In the genomic region with DNA sequence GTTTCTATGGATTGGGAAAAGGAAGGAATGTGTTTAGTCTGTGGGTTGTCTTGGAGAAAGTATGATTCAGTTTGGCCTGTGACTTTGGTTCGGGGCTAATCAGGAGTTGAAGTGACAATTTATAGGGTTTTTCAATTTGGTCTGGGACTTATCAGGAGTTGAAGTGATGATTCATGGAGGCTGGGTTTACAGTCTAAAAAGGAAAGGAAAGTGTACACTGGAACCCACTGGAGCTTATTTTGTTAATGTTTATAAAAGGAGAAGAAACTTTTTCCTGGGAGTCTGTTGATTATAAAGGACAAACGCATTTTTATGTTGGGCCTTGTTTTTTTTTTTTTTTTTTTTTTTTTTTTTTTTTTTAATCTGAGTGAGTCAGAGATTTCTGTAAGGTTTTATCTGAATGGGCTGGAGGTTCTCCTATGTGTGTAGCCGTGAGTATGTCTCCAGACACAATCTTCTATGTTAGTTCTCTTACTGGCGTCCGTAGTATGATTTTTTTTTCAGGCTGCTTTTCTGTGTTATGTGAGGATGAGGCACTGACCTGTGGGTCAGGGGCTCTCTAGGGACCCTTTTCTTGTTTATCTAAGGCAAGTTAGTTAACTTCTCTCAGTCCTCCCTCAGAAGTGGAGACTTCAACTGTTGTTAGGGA, we compare ENCODE assay signal across 28 cellular contexts. TPM values are rescaled to one million over a fixed set of nuclear protein-coding genes. Genes with fewer than 3 reads are reported as not detected.
DNase-seq lines count a peak whose midpoint lies in the region; ATAC-seq and TF ChIP-seq lines count a peak whose summit lies in the region.
"Had no signal": no experiment of that assay in that cellular context is flagged by ENCODE, and none has a peak within 500 bp of the region (broad histone marks: within the 10 kb centered on the region; RNA-seq: fewer than 3 reads in every experiment).

No MANE protein-coding gene starts in this region.

- H3K4me3 Mint-ChIP-seq in Calu3 (ENCODE audit: low read depth, unreplicated experiment) = peak overlapping the region; percentile 14
- peak overlapping the region; percentile 54 for H3K4me3 Mint-ChIP-seq in nephron progenitor cell
- H3K4me3 Mint-ChIP-seq: activated CD4-positive, alpha-beta T cell treated with anti-CD3 and anti-CD28 coated beads, Interleukin-2, amount 10 ng/mL, durations not matched to agents 7 days and 5 days; activated naive CD8-positive, alpha-beta T cell; endodermal cell; HFFc6; memory B cell; naive B cell; T-helper 2 cell treated with Interferon-gamma antibody and Interleukin-4, amounts not matched to agents 5 μg/mL and 100 μg/mL, for 36 hours had no signal

- 36 to 51% methylated on average over 5 of the region's 5 CpGs for WGBS in gastroesophageal sphincter (ENCODE audit: low coverage in 1 of 2), 2 donors
- WGBS in body of pancreas, 2 donors = 59 to 62% methylated on average over 5 of the region's 5 CpGs
- WGBS in ovary, 3 donors = 28 to 42% (median 37%) methylated on average over 5 of the region's 5 CpGs

- peaks cover 8% of the 10 kb centered on the region for H3K36me3 Mint-ChIP-seq in Calu3 (ENCODE audit: insufficient read depth, unreplicated experiment)
- H3K36me3 Mint-ChIP-seq in nephron progenitor cell (ENCODE audit: low read depth) = peaks cover 10% of the 10 kb centered on the region
- H3K36me3 Mint-ChIP-seq: activated naive CD8-positive, alpha-beta T cell; memory B cell; naive B cell had no signal

- ATAC-seq in gastroesophageal sphincter (no peak), body of pancreas (no peak), HG03139 (IDR thresholded peaks at IDR 0.05; ENCODE audit: unreplicated experiment) (no peak)
- ATAC-seq: right lobe of liver had no signal

- H3K4me3 ChIP-seq in fibroblast of villous mesenchyme (ENCODE audit: low read depth, low read length) = no peak overlapping the region
- H3K4me3 ChIP-seq in gastroesophageal sphincter = no peak overlapping the region
- H3K4me3 ChIP-seq in body of pancreas = no peak overlapping the region
- no peak overlapping the region for H3K4me3 ChIP-seq in ovary
- H3K4me3 ChIP-seq: esophagus squamous epithelium, pancreas, right lobe of liver had no signal

- no TSS peak for BruUV-seq in Calu3 (replicated peaks; lab: Mats Ljungman, UMichigan)

- TF ChIP-seq EP300 in gastroesophageal sphincter (IDR thresholded peaks at IDR 0.05) = no peak
- TF ChIP-seq EP300 in ovary (IDR thresholded peaks at IDR 0.05) = no peak

- no peaks in the 10 kb centered on the region for H3K4me1 ChIP-seq in gastroesophageal sphincter
- peaks cover 3% of the 10 kb centered on the region for H3K4me1 ChIP-seq in body of pancreas
- no peaks in the 10 kb centered on the region for H3K4me1 ChIP-seq in ovary (ENCODE audit: insufficient read depth)
- H3K4me1 ChIP-seq: esophagus squamous epithelium, right lobe of liver had no signal

- no peak for TF ChIP-seq CTCF in Calu3 (IDR thresholded peaks at IDR 0.05; ENCODE audit: unreplicated experiment)
- no peak for TF ChIP-seq CTCF in fibroblast of villous mesenchyme (IDR thresholded peaks at IDR 0.05; ENCODE audit: insufficient read depth, low read depth, low read length)
- no peak for TF ChIP-seq CTCF in nephron progenitor cell (IDR thresholded peaks at IDR 0.05)
- no peak for TF ChIP-seq CTCF in gastroesophageal sphincter (IDR thresholded peaks at IDR 0.05)
- TF ChIP-seq CTCF in body of pancreas (IDR thresholded peaks at IDR 0.05) = no peak
- no peak for TF ChIP-seq CTCF in ovary (IDR thresholded peaks at IDR 0.05)

- H3K27ac Mint-ChIP-seq in Calu3 (ENCODE audit: unreplicated experiment) = peak overlapping the region; percentile 75
- H3K27ac Mint-ChIP-seq in nephron progenitor cell = peak overlapping the region; percentile 82
- H3K27ac Mint-ChIP-seq: activated CD4-positive, alpha-beta T cell treated with anti-CD3 and anti-CD28 coated beads, Interleukin-2, amount 10 ng/mL, durations not matched to agents 7 days and 5 days; activated naive CD8-positive, alpha-beta T cell; activated T-helper 2 cell treated with anti-CD3 and anti-CD28 coated beads, Interferon-gamma antibody, Interleukin-2, Interleukin-4, amounts not matched to agents 10 μg/mL and 5 μg/mL and 100 μg/mL, durations not matched to agents 14 hours and 24 hours and 36 hours; endodermal cell; HFFc6; memory B cell; T-helper 2 cell treated with Interferon-gamma antibody and Interleukin-4, amounts not matched to agents 5 μg/mL and 100 μg/mL, for 36 hours had no signal

- intact Hi-C loops in Calu3 (cut with micrococcal nuclease; ENCODE audit: unreplicated experiment) = no loop called here
- intact Hi-C loops in body of pancreas (cut with DNase I) = no loop called here
- intact Hi-C loops in ovary (cut with DNase I) = no loop called here

- TF ChIP-seq POLR2A in gastroesophageal sphincter (IDR thresholded peaks at IDR 0.05) (no peak), body of pancreas (IDR thresholded peaks at IDR 0.05) (no peak), ovary (IDR thresholded peaks at IDR 0.05) (no peak)

- H3K9me3 ChIP-seq in gastroesophageal sphincter (no peaks in the 10 kb centered on the region), body of pancreas (no peaks in the 10 kb centered on the region), ovary (no peaks in the 10 kb centered on the region)
- H3K9me3 ChIP-seq: esophagus squamous epithelium, pancreas, right lobe of liver had no signal

- H3K27me3 ChIP-seq in gastroesophageal sphincter (no peaks in the 10 kb centered on the region), body of pancreas (no peaks in the 10 kb centered on the region), ovary (no peaks in the 10 kb centered on the region)
- H3K27me3 ChIP-seq: esophagus squamous epithelium, pancreas had no signal

- DNase-seq in Calu3 (no peak), astrocyte of the hippocampus (ENCODE audit: low read depth, low spot score) (peak; percentile 20), fibroblast of villous mesenchyme (ENCODE audit: low read depth) (peak; percentile 45), nephron progenitor cell (peak; percentile 24), body of pancreas (no peak), ovary (no peak)
- DNase-seq: activated CD4-positive, alpha-beta T cell treated with anti-CD3 and anti-CD28 coated beads, Interleukin-2, amount 10 ng/mL, durations not matched to agents 7 days and 5 days; aorta; EL; endodermal cell; esophagus squamous epithelium; HFFc6; naive B cell; NCI-H1105 treated with DMSO at 0.1 percent for 48 hours; NCI-H2081; NCI-H345; NCI-H748 treated with DMSO at 0.1 percent for 48 hours; pancreas; right lobe of liver; stimulated activated naive CD4-positive, alpha-beta T cell treated with Interleukin-2 at 50 U/mL for 16 hours; WERI-Rb-1 had no signal

- H3K36me3 ChIP-seq in gastroesophageal sphincter = no peaks in the 10 kb centered on the region
- no peaks in the 10 kb centered on the region for H3K36me3 ChIP-seq in body of pancreas (replicated peaks in 1 of 2; ENCODE audit: insufficient read depth in 1 of 2, low read depth in 2 of 2)
- H3K36me3 ChIP-seq in ovary = no peaks in the 10 kb centered on the region
- H3K36me3 ChIP-seq: esophagus squamous epithelium, pancreas, right lobe of liver, WERI-Rb-1 had no signal

- H3K9me3 Mint-ChIP-seq in Calu3 (ENCODE audit: low read depth, unreplicated experiment) (no peaks in the 10 kb centered on the region), nephron progenitor cell (peaks cover 40% of the 10 kb centered on the region)
- H3K9me3 Mint-ChIP-seq: activated CD4-positive, alpha-beta T cell treated with anti-CD3 and anti-CD28 coated beads, Interleukin-2, amount 10 ng/mL, durations not matched to agents 7 days and 5 days; activated T-helper 2 cell treated with anti-CD3 and anti-CD28 coated beads, Interferon-gamma antibody, Interleukin-2, Interleukin-4, amounts not matched to agents 10 μg/mL and 5 μg/mL and 100 μg/mL, durations not matched to agents 14 hours and 24 hours and 36 hours; HFFc6; memory B cell; naive B cell; T-helper 2 cell treated with Interferon-gamma antibody and Interleukin-4, amounts not matched to agents 5 μg/mL and 100 μg/mL, for 36 hours had no signal

- CTCF ChIA-PET in Calu3 (lab: Charles Lee) = interaction anchor here (0.6 to 1.2 kb wide), 10 partner anchors 20 to 1975 kb away, joined by 3 to 6 read pairs (median 4); no protein-coding TSS in a partner anchor

- peaks cover 34% of the 10 kb centered on the region for H3K4me1 Mint-ChIP-seq in Calu3 (ENCODE audit: low read depth, unreplicated experiment)
- H3K4me1 Mint-ChIP-seq in nephron progenitor cell = peaks cover 14% of the 10 kb centered on the region
- H3K4me1 Mint-ChIP-seq: activated CD4-positive, alpha-beta T cell treated with anti-CD3 and anti-CD28 coated beads, Interleukin-2, amount 10 ng/mL, durations not matched to agents 7 days and 5 days; endodermal cell; memory B cell; naive B cell had no signal

- H3K27ac ChIP-seq in gastroesophageal sphincter (no peak overlapping the region), body of pancreas (no peak overlapping the region), ovary (peak overlapping the region in 1 of 2 donors; percentile 57)
- H3K27ac ChIP-seq: C4-2B, esophagus squamous epithelium, pancreas, right lobe of liver, WERI-Rb-1 had no signal

- H3K27me3 Mint-ChIP-seq in Calu3 (ENCODE audit: unreplicated experiment) = no peaks in the 10 kb centered on the region
- H3K27me3 Mint-ChIP-seq in nephron progenitor cell (ENCODE audit: low read depth, poor library complexity) = no peaks in the 10 kb centered on the region
- H3K27me3 Mint-ChIP-seq: activated CD4-positive, alpha-beta T cell treated with anti-CD3 and anti-CD28 coated beads, Interleukin-2, amount 10 ng/mL, durations not matched to agents 7 days and 5 days; activated naive CD8-positive, alpha-beta T cell; memory B cell; naive B cell had no signal

RNA-seq across cellular contexts. Expression of gene RAB9B, which starts 33.0 kb away (rescaled TPM):
- total RNA-seq in Calu3 (2022) (1.3 and 1.5 TPM in 2 replicates), fibroblast of villous mesenchyme (0.64 and 0.86 TPM in 2 replicates), gastroesophageal sphincter (10 to 100 TPM in 3 of 4 donors, 1 to 10 TPM in 1; 9.4 to 25.4 (median 13.0) TPM), body of pancreas (under 1 TPM; 0.66 to 0.78 TPM), ovary (10 to 100 TPM in 5 of 7 donors, 1 to 10 TPM in 2; 3.7 to 23.8 (median 12.6) TPM)
- 10 to 100 TPM in 1 of 2 donors, 1 to 10 TPM in 1; 6.8 to 14.0 TPM for polyA plus RNA-seq in ovary

Comparison
In these comparisons a context has a peak if more than half of its experiments do, and no peak if none do; other contexts are left out.
1. DNase-seq: peak in astrocyte of the hippocampus (single experiment), fibroblast of villous mesenchyme (single experiment) and nephron progenitor cell (single experiment); none in Calu3 (single experiment), body of pancreas (0 of 4) and ovary (0 of 5).